28 cellular contexts compared by ENCODE assay signal in genomic region chr2:18208956-18209355, GRCh38.
"Had no signal": no experiment of that assay in that cellular context is flagged by ENCODE, and none has a peak within 500 bp of the region (broad histone marks: within the 10 kb centered on the region; RNA-seq: fewer than 3 reads in every experiment).

No MANE protein-coding gene starts in this region.

- DNase-seq: activated CD4-positive, alpha-beta memory T cell treated with anti-CD3 and anti-CD28 coated beads, Interleukin-2, amount 10 ng/mL, durations not matched to agents 7 days and 5 days; activated CD4-positive, alpha-beta T cell treated with anti-CD3 and anti-CD28 coated beads for 4 hours; activated CD4-positive, alpha-beta T cell treated with anti-CD3 and anti-CD28 coated beads, Interleukin-2, amount 10 ng/mL, durations not matched to agents 7 days and 5 days; activated CD4-positive, alpha-beta T cell treated with anti-CD3 and anti-CD28 coated beads, Interleukin-2, amount 50 U/mL, for 4 hours; activated CD4-positive, CD25-positive, alpha-beta regulatory T cell; activated CD4-positive, CD25-positive, alpha-beta regulatory T cell treated with anti-CD3 and anti-CD28 coated beads, Interleukin-2, amount 50 U/mL, for 72 hours; activated CD8-positive, alpha-beta memory T cell treated with anti-CD3 and anti-CD28 coated beads, Interleukin-2, amount 50 U/mL, for 48 hours; activated gamma-delta T cell; activated naive CD4-positive, alpha-beta T cell; activated naive CD4-positive, alpha-beta T cell treated with anti-CD3 and anti-CD28 coated beads, Interleukin-2, amount 10 ng/mL, durations not matched to agents 7 days and 5 days; activated naive CD8-positive, alpha-beta T cell treated with anti-CD3 and anti-CD28 coated beads, Interleukin-2, amount 10 ng/mL, durations not matched to agents 7 days and 5 days; activated T-cell treated with anti-CD3 and anti-CD28 coated beads for 4 hours; activated T-cell treated with anti-CD3 and anti-CD28 coated beads, Interleukin-2, amount 50 U/mL, for 24 hours; activated T-cell treated with anti-CD3 and anti-CD28 coated beads, Interleukin-2, amount 50 U/mL, for 72 hours; central memory CD4-positive, alpha-beta T cell; cerebellar nuclear complex; colonic mucosa; dorsolateral prefrontal cortex; effector memory CD4-positive, alpha-beta T cell; endodermal cell; head of caudate nucleus; hippocampal formation; T1000 had no signal

- H3K27me3 ChIP-seq: ascending aorta, breast epithelium, cardiac muscle cell, colonic mucosa had no signal

- ATAC-seq: activated naive CD4-positive, alpha-beta T cell treated with anti-CD3 and anti-CD28 coated beads, Interleukin-2, amount 50 U/mL, for 72 hours; activated T-cell treated with anti-CD3 and anti-CD28 coated beads, Interleukin-2, amount 50 U/mL, for 72 hours; esophagus mucosa had no signal

- H3K27ac ChIP-seq: ascending aorta, breast epithelium, cardiac muscle cell, colonic mucosa, dorsolateral prefrontal cortex had no signal

- H3K4me3 ChIP-seq: ascending aorta, breast epithelium, cardiac muscle cell, colonic mucosa, dorsolateral prefrontal cortex had no signal

- H3K36me3 ChIP-seq: ascending aorta, breast epithelium, cardiac muscle cell, colonic mucosa had no signal

- H3K4me1 ChIP-seq: ascending aorta, breast epithelium, colonic mucosa had no signal

- H3K9me3 ChIP-seq: ascending aorta, breast epithelium, colonic mucosa had no signal
